ENCODE assay signal across 7 cellular contexts in genomic region chr1:44805311-44806024, GRCh38. TPM values are rescaled to one million over a fixed set of nuclear protein-coding genes. Genes with fewer than 3 reads are reported as not detected.
DNase-seq lines count a peak whose midpoint lies in the region; TF ChIP-seq lines count a peak whose summit lies in the region.
"Had no signal": no experiment of that assay in that cellular context is flagged by ENCODE, and none has a peak within 500 bp of the region (broad histone marks: within the 10 kb centered on the region; RNA-seq: fewer than 3 reads in every experiment).

No MANE protein-coding gene starts in this region.

- no peak overlapping the region for H3K4me3 ChIP-seq in breast epithelium
- no peak overlapping the region for H3K4me3 ChIP-seq in ovary

- H3K36me3 Mint-ChIP-seq in HFFc6 (ENCODE audit: low read depth), result peaks cover 54% of the 10 kb centered on the region

- peaks cover 30% of the 10 kb centered on the region for H3K27me3 Mint-ChIP-seq in HFFc6 (ENCODE audit: insufficient read depth)

- peak overlapping the region; percentile 94 for H3K27ac Mint-ChIP-seq in HFFc6

- no peaks in the 10 kb centered on the region for H3K27me3 ChIP-seq in breast epithelium
- H3K27me3 ChIP-seq in ovary, result no peaks in the 10 kb centered on the region

- H3K9me3 Mint-ChIP-seq in HFFc6, result no peaks in the 10 kb centered on the region

- DNase-seq in HFFc6, result no peak
- peak in 1 of 2 donors; percentile 39 for DNase-seq in breast epithelium (ENCODE audit: low spot score in 2 of 2)
- peak in 4 of 5 donors; percentile 39 to 50 (median 44) for DNase-seq in ovary
- no peak for DNase-seq in NCI-H2029 (lab: John Stamatoyannopoulos, UW)
- DNase-seq in GDM1 (lab: John Stamatoyannopoulos, UW), result no peak
- DNase-seq in NCI-H446 treated with DMSO at 0.1 percent for 48 hours (lab: John Stamatoyannopoulos, UW), result no peak
- DNase-seq: NCI-H2081 had no signal

- no peak for TF ChIP-seq EP300 in ovary (IDR thresholded peaks at IDR 0.05)

- H3K36me3 ChIP-seq in breast epithelium (no peaks in the 10 kb centered on the region), ovary (no peaks in the 10 kb centered on the region)

- intact Hi-C loops in breast epithelium (cut with DNase I; ENCODE audit: low total_unique reads), result no loop called here
- intact Hi-C loops in ovary (cut with DNase I), result loop anchor here in 1 of 4 donors (10.0 kb wide), 1 partner anchor 499 kb away; no protein-coding TSS in a partner anchor

- TF ChIP-seq POLR2A in breast epithelium (IDR thresholded peaks at IDR 0.05), result no peak
- no peak for TF ChIP-seq POLR2A in ovary (IDR thresholded peaks at IDR 0.05)

- peak overlapping the region; percentile 30 for H3K4me3 Mint-ChIP-seq in HFFc6

- peaks cover 78% of the 10 kb centered on the region for H3K4me1 Mint-ChIP-seq in HFFc6 (ENCODE audit: low read depth)

- H3K4me1 ChIP-seq in breast epithelium (peaks cover 36 to 40% of the 10 kb centered on the region in 2 donors), ovary (ENCODE audit: insufficient read depth) (peaks cover 49% of the 10 kb centered on the region)

- H3K9me3 ChIP-seq in breast epithelium, result no peaks in the 10 kb centered on the region
- H3K9me3 ChIP-seq in ovary, result no peaks in the 10 kb centered on the region

- H3K27ac ChIP-seq in breast epithelium, result peak overlapping the region; percentile 100
- H3K27ac ChIP-seq in ovary, result peak overlapping the region; percentile 58 to 100

- peak; percentile 44; the same call in 1 of the 2 replicates for TF ChIP-seq CTCF in HFFc6 (IDR thresholded peaks at IDR 0.05)
- no peak for TF ChIP-seq CTCF in breast epithelium (IDR thresholded peaks at IDR 0.05)
- TF ChIP-seq CTCF in ovary (IDR thresholded peaks at IDR 0.05), result no peak

- 87% methylated on average over 20 of the region's 20 CpGs for WGBS in ovary, 3 donors

RNA-seq across cellular contexts. Expression of gene DYNLT4, which starts 1.7 kb away (rescaled TPM):
- under 1 TPM in 1 of 6 experiments, not detected in 5; 0.46 TPM for total RNA-seq in HFFc6 (2021; fragmentation: NEBNext Ultra II Directional; extraction: Animal tissue kit (Norgen Biotek cat#: 25700))
- total RNA-seq in breast epithelium, result 1 to 10 TPM in 2 of 3 donors, under 1 TPM in 1; 0.80 to 2.0 (median 1.3) TPM
- total RNA-seq in ovary, result 10 to 100 TPM in 1 of 7 donors, 1 to 10 TPM in 2, under 1 TPM in 4; 0.35 to 23.7 (median 0.84) TPM
- polyA plus RNA-seq in ovary, result under 1 TPM in 1 of 2 donors, not detected in 1; 0.22 TPM

RNA-seq across cellular contexts. Expression of gene BTBD19, which starts 2.9 kb away (rescaled TPM):
- total RNA-seq in HFFc6 (2021; fragmentation: NEBNext Ultra II Directional; extraction: Animal tissue kit (Norgen Biotek cat#: 25700)), result 10 to 100 TPM; 12.2 to 21.4 (median 13.9) TPM
- total RNA-seq in breast epithelium (1 to 10 TPM; 3.8 to 7.0 (median 6.9) TPM), ovary (10 to 100 TPM in 5 of 7 donors, 1 to 10 TPM in 2; 7.7 to 24.3 (median 19.4) TPM)
- 1 to 10 TPM; 7.1 to 8.5 TPM for polyA plus RNA-seq in ovary

RNA-seq across cellular contexts. Expression of gene PLK3, which starts 5.3 kb away (rescaled TPM):
- 10 to 100 TPM; 37.1 to 44.6 (median 39.2) TPM for total RNA-seq in HFFc6 (2021; fragmentation: NEBNext Ultra II Directional; extraction: Animal tissue kit (Norgen Biotek cat#: 25700))
- total RNA-seq in breast epithelium, result 10 to 100 TPM; 13.6 to 29.0 (median 21.6) TPM
- 10 to 100 TPM; 12.3 to 68.6 (median 25.2) TPM for total RNA-seq in ovary
- 1 to 10 TPM; 4.2 to 9.7 TPM for polyA plus RNA-seq in ovary

RNA-seq across cellular contexts. Expression of gene BEST4, which starts 17.5 kb away (rescaled TPM):
- under 1 TPM; 0.09 to 0.23 (median 0.12) TPM for total RNA-seq in HFFc6 (2021; fragmentation: NEBNext Ultra II Directional; extraction: Animal tissue kit (Norgen Biotek cat#: 25700))
- total RNA-seq in breast epithelium (under 1 TPM in 2 of 3 donors, not detected in 1; 0.15 to 0.66 TPM), ovary (1 to 10 TPM in 3 of 7 donors, under 1 TPM in 4; 0.50 to 1.7 (median 0.67) TPM)
- polyA plus RNA-seq in ovary, result under 1 TPM; 0.25 to 0.29 TPM

RNA-seq across cellular contexts. Expression of gene RPS8, which starts 30.1 kb away (rescaled TPM):
- total RNA-seq in HFFc6 (2021; fragmentation: NEBNext Ultra II Directional; extraction: Animal tissue kit (Norgen Biotek cat#: 25700)), result 1,000 to 10,000 TPM; 1,518 to 1,745 (median 1,633) TPM
- total RNA-seq in breast epithelium (1,000 to 10,000 TPM; 2,158 to 3,355 (median 2,591) TPM), ovary (over 10,000 TPM in 1 of 7 donors, 1,000 to 10,000 TPM in 6; 5,023 to 10,301 (median 5,328) TPM)
- 1,000 to 10,000 TPM; 3,305 to 7,199 TPM for polyA plus RNA-seq in ovary

Comparison
In these comparisons a context has a peak if more than half of its experiments do, and no peak if none do; other contexts are left out.
1. DNase-seq: peak in ovary (4 of 5); none in HFFc6 (single experiment), NCI-H2029 (single experiment), GDM1 (single experiment) and NCI-H446 treated with DMSO at 0.1 percent for 48 hours (single experiment).